In genomic region chr5:68070641-68071191, GRCh38 we compare ENCODE assay signal across 10 cellular contexts.
DNase-seq lines count a peak whose midpoint lies in the region; ATAC-seq and TF ChIP-seq lines count a peak whose summit lies in the region.
"Had no signal": no experiment of that assay in that cellular context is flagged by ENCODE, and none has a peak within 500 bp of the region (broad histone marks: within the 10 kb centered on the region; RNA-seq: fewer than 3 reads in every experiment).

No MANE protein-coding gene starts in this region.

- H3K36me3 ChIP-seq in adipocyte (ENCODE audit: control insufficient read depth, insufficient read depth, low read length, severe bottlenecking) (no peaks in the 10 kb centered on the region), WERI-Rb-1 (no peaks in the 10 kb centered on the region)

- H3K27ac ChIP-seq in WERI-Rb-1 = no peak overlapping the region

- peak overlapping the region; percentile 11 for H3K9ac ChIP-seq in adipocyte (ENCODE audit: low read length)

- no peak overlapping the region for H3K4me3 Mint-ChIP-seq in activated T-helper 1 cell treated with anti-CD3 and anti-CD28 coated beads, Interleukin-12 subunit alpha, Interleukin-12 subunit beta, Interleukin-2, Interleukin-4 antibody, amounts not matched to agents 30 ng/mL and 10 ng/mL and 1 ng/mL, durations not matched to agents 14 hours and 24 hours and 36 hours

- no peaks in the 10 kb centered on the region for H3K27me3 Mint-ChIP-seq in activated T-helper 1 cell treated with anti-CD3 and anti-CD28 coated beads, Interleukin-12 subunit alpha, Interleukin-12 subunit beta, Interleukin-2, Interleukin-4 antibody, amounts not matched to agents 30 ng/mL and 10 ng/mL and 1 ng/mL, durations not matched to agents 14 hours and 24 hours and 36 hours (ENCODE audit: insufficient read depth)

- no peak overlapping the region for H3K27ac Mint-ChIP-seq in activated T-helper 1 cell treated with anti-CD3 and anti-CD28 coated beads, Interleukin-12 subunit alpha, Interleukin-12 subunit beta, Interleukin-2, Interleukin-4 antibody, amounts not matched to agents 30 ng/mL and 10 ng/mL and 1 ng/mL, durations not matched to agents 14 hours and 24 hours and 36 hours

- DNase-seq in adipocyte (ENCODE audit: low read depth) = no peak
- DNase-seq in AG08396 (ENCODE audit: low spot score) = no peak
- no peak for DNase-seq in activated T-helper 1 cell treated with anti-CD3 and anti-CD28 coated beads, Interleukin-12 subunit alpha, Interleukin-12 subunit beta, Interleukin-2, Interleukin-4 antibody, amounts not matched to agents 30 ng/mL and 10 ng/mL and 1 ng/mL, durations not matched to agents 14 hours and 24 hours and 36 hours (ENCODE audit: low spot score)
- DNase-seq in foreskin melanocyte = no peak
- DNase-seq in WERI-Rb-1 = no peak
- DNase-seq: activated CD4-positive, alpha-beta T cell treated with anti-CD3 and anti-CD28 coated beads, Interleukin-2, amount 50 U/mL, for 1 hour; NCI-H2227 treated with DMSO at 0.1 percent for 48 hours had no signal

- H3K9me3 Mint-ChIP-seq in activated T-helper 1 cell treated with anti-CD3 and anti-CD28 coated beads, Interleukin-12 subunit alpha, Interleukin-12 subunit beta, Interleukin-2, Interleukin-4 antibody, amounts not matched to agents 30 ng/mL and 10 ng/mL and 1 ng/mL, durations not matched to agents 14 hours and 24 hours and 36 hours = peaks cover 5% of the 10 kb centered on the region

- intact Hi-C loops in activated T-helper 1 cell treated with anti-CD3 and anti-CD28 coated beads, Interleukin-12 subunit alpha, Interleukin-12 subunit beta, Interleukin-2, Interleukin-4 antibody, amounts not matched to agents 30 ng/mL and 10 ng/mL and 1 ng/mL, durations not matched to agents 14 hours and 24 hours and 36 hours (cut with micrococcal nuclease) = loop anchor here (10.0 kb wide), 1 partner anchor 184 kb away; no protein-coding TSS in a partner anchor

- H3K4me1 ChIP-seq in adipocyte (ENCODE audit: control insufficient read depth, insufficient read depth, low read length) = peaks cover 52% of the 10 kb centered on the region

- H3K9me3 ChIP-seq in adipocyte (ENCODE audit: control insufficient read depth, low read length) = peaks cover 5% of the 10 kb centered on the region
- H3K9me3 ChIP-seq in WERI-Rb-1 (ENCODE audit: severe bottlenecking) = no peaks in the 10 kb centered on the region

- H3K27me3 ChIP-seq in adipocyte (replicated peaks; ENCODE audit: control insufficient read depth, insufficient read depth, low read length) (no peaks in the 10 kb centered on the region), WERI-Rb-1 (ENCODE audit: insufficient read depth, low read depth, severe bottlenecking) (no peaks in the 10 kb centered on the region)

- H3K4me3 ChIP-seq in adipocyte (ENCODE audit: low read length) = peak overlapping the region; percentile 7
- no peak overlapping the region for H3K4me3 ChIP-seq in WERI-Rb-1 (ENCODE audit: low read depth, low read length)

- no peaks in the 10 kb centered on the region for H3K36me3 Mint-ChIP-seq in activated T-helper 1 cell treated with anti-CD3 and anti-CD28 coated beads, Interleukin-12 subunit alpha, Interleukin-12 subunit beta, Interleukin-2, Interleukin-4 antibody, amounts not matched to agents 30 ng/mL and 10 ng/mL and 1 ng/mL, durations not matched to agents 14 hours and 24 hours and 36 hours (ENCODE audit: low read depth)

- ATAC-seq in GM18498 (IDR thresholded peaks at IDR 0.05; ENCODE audit: unreplicated experiment) = peak; percentile 89
- ATAC-seq in GM19351 (IDR thresholded peaks at IDR 0.05; ENCODE audit: unreplicated experiment) = peak; percentile 92
- peak; percentile 90 for ATAC-seq in HG02973 (IDR thresholded peaks at IDR 0.05; ENCODE audit: unreplicated experiment)

- TF ChIP-seq CTCF in WERI-Rb-1 (IDR thresholded peaks at IDR 0.05; ENCODE audit: low read depth, low read length) = no peak

- no peaks in the 10 kb centered on the region for H3K4me1 Mint-ChIP-seq in activated T-helper 1 cell treated with anti-CD3 and anti-CD28 coated beads, Interleukin-12 subunit alpha, Interleukin-12 subunit beta, Interleukin-2, Interleukin-4 antibody, amounts not matched to agents 30 ng/mL and 10 ng/mL and 1 ng/mL, durations not matched to agents 14 hours and 24 hours and 36 hours (ENCODE audit: low read depth)
